2 cellular contexts compared by ENCODE assay signal in the genomic region with DNA sequence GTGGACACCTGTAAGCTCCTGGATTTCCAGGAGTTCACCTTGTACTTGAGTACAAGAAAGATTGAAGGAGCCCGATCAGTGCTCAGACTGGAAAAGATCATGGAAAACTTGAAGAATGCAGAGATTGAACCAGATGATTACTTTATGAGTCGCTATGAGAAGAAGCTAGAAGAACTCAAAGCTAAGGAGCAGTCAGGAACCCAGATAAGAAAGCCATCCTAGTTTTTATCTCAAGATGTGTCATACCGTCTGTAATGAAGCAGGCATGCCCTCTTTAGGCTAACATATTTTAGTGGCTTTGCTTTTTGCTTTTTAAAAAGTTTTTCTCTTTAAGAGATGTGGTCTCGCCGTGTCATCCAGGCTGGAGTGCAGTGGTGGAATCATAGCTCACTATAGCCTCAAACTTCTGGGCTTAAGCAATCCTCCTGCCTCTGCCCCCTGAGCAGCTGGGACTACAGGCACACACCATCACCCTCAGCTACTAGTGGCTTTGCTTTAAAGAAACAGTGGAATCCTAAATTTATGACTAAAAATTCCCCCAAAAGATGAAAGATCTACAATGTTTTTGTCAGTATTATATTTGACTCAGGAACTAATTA.
TF ChIP-seq lines count a peak whose summit lies in the region.

No MANE protein-coding gene starts in this region.

TF ChIP-seq in IMR-90, 13 proteins besides CTCF, POLR2A, EP300 and RAD21:
- TF ChIP-seq RFX5 (IDR thresholded peaks at IDR 0.05; ENCODE audit: low read depth, low read length) (no peak), FOS (IDR thresholded peaks at IDR 0.05; ENCODE audit: low read depth, low read length) (peak; percentile 42; the same call in 1 of the 2 replicates), MAFK (IDR thresholded peaks at IDR 0.05; ENCODE audit: low read depth, low read length) (no peak), NFE2L2 (IDR thresholded peaks at IDR 0.05; ENCODE audit: low read depth, low read length) (no peak), CEBPB (IDR thresholded peaks at IDR 0.05; ENCODE audit: low read depth, low read length) (peak; percentile 82), CHD1 (IDR thresholded peaks at IDR 0.05; ENCODE audit: low read depth, low read length) (no peak), SMC3 (IDR thresholded peaks at IDR 0.05; ENCODE audit: low read depth, low read length) (no peak), RCOR1 (IDR thresholded peaks at IDR 0.05; ENCODE audit: insufficient replicate concordance, low read length) (no peak), MAZ (IDR thresholded peaks at IDR 0.05; ENCODE audit: borderline replicate concordance, low read depth, low read length) (no peak)

TF ChIP-seq in HEK293T, 16 proteins besides CTCF, POLR2A, EP300 and RAD21:
- TF ChIP-seq L3MBTL2 (conservative IDR thresholded peaks at IDR 0.05) (no peak), NFRKB (IDR thresholded peaks at IDR 0.05) (no peak), FOXK2 (IDR thresholded peaks at IDR 0.05) (no peak), HDGF (IDR thresholded peaks at IDR 0.05; ENCODE audit: borderline replicate concordance) (no peak), TARDBP (IDR thresholded peaks at IDR 0.05) (no peak), CTBP1 (IDR thresholded peaks at IDR 0.05; ENCODE audit: borderline replicate concordance) (no peak), FOXM1 (IDR thresholded peaks at IDR 0.05; ENCODE audit: borderline replicate concordance) (no peak), LEF1 (IDR thresholded peaks at IDR 0.05; ENCODE audit: borderline replicate concordance) (no peak), ARNT (IDR thresholded peaks at IDR 0.05) (no peak)
